8 cellular contexts compared by ENCODE assay signal in the genomic region with DNA sequence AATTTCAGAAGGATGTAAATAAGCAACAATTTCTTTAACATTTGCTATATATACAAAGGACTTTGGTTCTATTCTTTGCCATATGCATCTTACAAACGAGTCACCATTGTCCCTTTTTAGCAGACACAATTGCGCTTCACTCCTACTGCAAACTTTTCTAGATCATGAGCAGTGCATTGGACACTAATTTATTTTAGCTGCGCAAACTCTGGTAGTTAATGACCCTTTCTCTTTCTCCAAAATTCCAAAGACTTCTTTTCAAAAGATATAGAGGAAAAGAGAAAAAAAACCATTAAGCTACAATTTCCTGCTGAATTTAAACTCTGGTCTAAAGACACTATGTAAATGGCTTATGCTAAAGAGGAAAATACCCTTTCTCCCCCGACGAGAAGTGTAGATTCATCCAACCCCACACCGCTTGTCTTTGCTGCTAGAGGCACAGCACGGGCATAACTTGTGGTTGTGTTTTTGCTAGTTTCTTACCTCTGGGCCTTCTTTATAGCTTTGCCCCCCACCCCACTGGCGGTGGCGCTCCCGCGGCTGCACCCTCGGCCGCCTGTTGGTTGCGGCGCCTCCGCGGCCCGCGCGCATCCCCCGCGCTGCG.
DNase-seq lines count a peak whose midpoint lies in the region; ATAC-seq, FAIRE-seq and TF ChIP-seq lines count a peak whose summit lies in the region.

No MANE protein-coding gene starts in this region.

- no peaks in the 10 kb centered on the region for H3K27me3 ChIP-seq in ectodermal cell (ENCODE audit: control insufficient read depth, insufficient read depth, low read length, poor library complexity, severe bottlenecking)
- peaks cover 23 to 100% (median 83%) of the 10 kb centered on the region in 3 donors for H3K27me3 ChIP-seq in sigmoid colon

- H3K4me3 ChIP-seq in ectodermal cell (ENCODE audit: insufficient read depth, low read depth, low read length) (peak overlapping the region; percentile 55), sigmoid colon (peak overlapping the region in 3 of 4 donors; percentile 31 to 39 (median 35))

- no peaks in the 10 kb centered on the region for H3K36me3 ChIP-seq in ectodermal cell (ENCODE audit: control insufficient read depth, insufficient read depth, low read length)
- H3K36me3 ChIP-seq in sigmoid colon: no peaks in the 10 kb centered on the region

- intact Hi-C loops in sigmoid colon (cut with DNase I): loop anchor here (5.0 to 10.0 kb wide), 3 partner anchors 127 to 511 kb away; a partner anchor contains a TSS

- no peak for TF ChIP-seq POLR2A in sigmoid colon (IDR thresholded peaks at IDR 0.05)

- TF ChIP-seq EP300 in sigmoid colon (IDR thresholded peaks at IDR 0.05): no peak

- FAIRE-seq in urothelium cell line (lab: Jason Lieb, UNC): no peak

- ATAC-seq in GM21515 (IDR thresholded peaks at IDR 0.05; ENCODE audit: unreplicated experiment): peak; percentile 7

- no peak for TF ChIP-seq CTCF in sigmoid colon (IDR thresholded peaks at IDR 0.05)

- H3K4me1 ChIP-seq in ectodermal cell (ENCODE audit: control insufficient read depth, insufficient read depth, low read length) (no peaks in the 10 kb centered on the region), sigmoid colon (peaks cover 0 to 15% (median 12%) of the 10 kb centered on the region in 4 donors)

- DNase-seq in DMS79 treated with DMSO at 0.1 percent for 48 hours (lab: John Stamatoyannopoulos, UW) (peak; percentile 67), NCI-H146 treated with DMSO at 0.1 percent for 48 hours (lab: John Stamatoyannopoulos, UW; ENCODE audit: unreplicated experiment) (peak; percentile 70), sigmoid colon (no peak), urothelium cell line (ENCODE audit: low spot score) (no peak), occipital lobe (lab: John Stamatoyannopoulos, UW) (no peak)
- DNase-seq in activated CD4-positive, CD25-positive, alpha-beta regulatory T cell treated with anti-CD3 and anti-CD28 coated beads, Interleukin-2, amount 50 U/mL, for 72 hours: no peak

- no peaks in the 10 kb centered on the region for H3K9me3 ChIP-seq in ectodermal cell (ENCODE audit: control insufficient read depth, low read length)
- no peaks in the 10 kb centered on the region for H3K9me3 ChIP-seq in sigmoid colon

- 6 to 7% methylated on average over 23 of the region's 23 CpGs for WGBS in ectodermal cell, 2 experiments
- 7 to 9% methylated on average over 23 of the region's 23 CpGs for WGBS in sigmoid colon, 2 donors

- no peak overlapping the region for H3K27ac ChIP-seq in ectodermal cell (ENCODE audit: insufficient read depth, low read depth, low read length, poor library complexity, severe bottlenecking)
- no peak overlapping the region for H3K27ac ChIP-seq in sigmoid colon

Comparison
In these comparisons a context has a peak if more than half of its experiments do, and no peak if none do; other contexts are left out.
1. DNase-seq: peak in DMS79 treated with DMSO at 0.1 percent for 48 hours (single experiment) and NCI-H146 treated with DMSO at 0.1 percent for 48 hours (single experiment); none in sigmoid colon (single experiment), urothelium cell line (single experiment), activated CD4-positive, CD25-positive, alpha-beta regulatory T cell treated with anti-CD3 and anti-CD28 coated beads, Interleukin-2, amount 50 U/mL, for 72 hours (single experiment) and occipital lobe (single experiment).